ENCODE assay signal across 10 cellular contexts in the genomic region with DNA sequence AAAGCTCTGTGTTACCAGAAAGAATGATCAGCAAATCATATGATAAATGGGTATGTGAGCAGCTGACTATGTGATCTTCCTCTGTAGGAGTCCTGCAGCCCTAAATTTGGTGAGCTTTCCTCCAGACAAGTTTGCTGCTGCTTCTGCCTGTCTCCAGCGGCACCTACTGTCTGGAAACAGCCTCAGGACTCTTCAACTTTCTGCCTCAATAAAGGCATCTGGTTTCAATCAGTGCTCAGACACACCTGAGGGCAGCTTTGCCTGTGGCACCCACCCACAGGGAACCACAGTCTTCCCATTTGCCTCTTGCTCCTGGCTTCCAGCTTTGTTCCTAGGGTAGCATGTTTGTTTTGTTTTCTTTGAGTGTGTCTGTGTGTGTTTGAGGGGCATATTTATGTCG.
DNase-seq lines count a peak whose midpoint lies in the region; TF ChIP-seq lines count a peak whose summit lies in the region.
"Had no signal": no experiment of that assay in that cellular context is flagged by ENCODE, and none has a peak within 500 bp of the region (broad histone marks: within the 10 kb centered on the region; RNA-seq: fewer than 3 reads in every experiment).

No MANE protein-coding gene starts in this region.

- H3F3A ChIP-seq in PC-9 (ENCODE audit: insufficient read depth, low read depth): no peaks in the 10 kb centered on the region

- H3K9ac ChIP-seq in neuronal stem cell (ENCODE audit: low read depth, low read length, poor library complexity): no peak overlapping the region

- H2BK120ac ChIP-seq in neuronal stem cell (ENCODE audit: low read depth, low read length): no peak overlapping the region

- no CpG with 5 or more reads among the region's 2 CpGs for WGBS in neuronal stem cell (ENCODE audit: extremely low coverage in 2 of 2, insufficient read length in 2 of 2, insufficient replicate concordance in 1 of 2), 2 donors
- WGBS in stomach, 5 donors: 49 to 64% (median 56%) methylated on average over 2 of the region's 2 CpGs

- H3K4me3 ChIP-seq in neuronal stem cell (ENCODE audit: low read length in 2 of 2) (no peak overlapping the region), PC-9 (no peak overlapping the region), stomach (no peak overlapping the region)
- H3K4me3 ChIP-seq: colonic mucosa had no signal

- BruUV-seq in PC-9 (replicated peaks; lab: Mats Ljungman, UMichigan): no TSS peak

- no peaks in the 10 kb centered on the region for H3K79me1 ChIP-seq in neuronal stem cell (ENCODE audit: low read depth, low read length)

- no peak overlapping the region for H4K8ac ChIP-seq in neuronal stem cell (ENCODE audit: low read depth, low read length)

- H2AFZ ChIP-seq in neuronal stem cell (ENCODE audit: low read length) (no peak overlapping the region), PC-9 (no peak overlapping the region)

- no peaks in the 10 kb centered on the region for H3K4me1 ChIP-seq in neuronal stem cell (ENCODE audit: control insufficient read depth in 2 of 2, insufficient read depth in 1 of 2, low read depth in 1 of 2, low read length in 2 of 2)
- H3K4me1 ChIP-seq in PC-9 (replicated peaks; ENCODE audit: insufficient read depth): no peaks in the 10 kb centered on the region
- no peaks in the 10 kb centered on the region for H3K4me1 ChIP-seq in stomach
- H3K4me1 ChIP-seq: colonic mucosa had no signal

- no peaks in the 10 kb centered on the region for H3K79me2 ChIP-seq in PC-9 (ENCODE audit: low read depth)

- no peak overlapping the region for H3K23ac ChIP-seq in neuronal stem cell (ENCODE audit: low read depth, low read length, poor library complexity)

- H3K9me3 ChIP-seq in neuronal stem cell (replicated peaks in 1 of 2; ENCODE audit: control insufficient read depth in 2 of 2, insufficient read depth in 1 of 2, low read depth in 1 of 2, low read length in 2 of 2) (no peaks in the 10 kb centered on the region), PC-9 (ENCODE audit: insufficient read depth, low read depth) (no peaks in the 10 kb centered on the region), stomach (no peaks in the 10 kb centered on the region)
- H3K9me3 ChIP-seq: colonic mucosa had no signal

- H3K9me2 ChIP-seq in PC-9 (ENCODE audit: insufficient read depth): 0 out of 2 replicates have a peak, but pooled peaks cover 3% of the 10 kb centered on the region

- H2BK12ac ChIP-seq in neuronal stem cell (ENCODE audit: low read length): no peak overlapping the region

- no peak overlapping the region for H2BK15ac ChIP-seq in neuronal stem cell (ENCODE audit: low read length)

- CTCF ChIA-PET in PC-9 (lab: Charles Lee): no interaction called here

- POLR2A ChIA-PET in PC-9 (lab: Charles Lee; ENCODE audit: unreplicated experiment): interaction anchor here (0.5 kb wide), 1 partner anchor 1110 kb away, joined by 3 read pairs; no protein-coding TSS in a partner anchor

- DNase-seq in D341Med (ENCODE audit: low spot score) (peak; percentile 24), HT-29 (ENCODE audit: low spot score) (peak; percentile 5), iPS DF 19.7 (ENCODE audit: low read depth, low spot score) (peak; percentile 17), neuronal stem cell (ENCODE audit: low spot score) (no peak), HuH-7.5 (ENCODE audit: low spot score) (no peak), PC-9 (no peak), stomach (no peak)
- DNase-seq: colonic mucosa, COR-L47 had no signal

- H3K14ac ChIP-seq in neuronal stem cell (ENCODE audit: low read length): no peak overlapping the region

- intact Hi-C loops in PC-9 (cut with micrococcal nuclease; ENCODE audit: unreplicated experiment) (no loop called here), stomach (cut with DNase I; ENCODE audit: low total_unique reads) (no loop called here)

- no peak overlapping the region for H4K91ac ChIP-seq in neuronal stem cell (ENCODE audit: low read depth, low read length, poor library complexity)

- TF ChIP-seq EP300 in stomach (IDR thresholded peaks at IDR 0.05): no peak

- H2AK5ac ChIP-seq in neuronal stem cell (ENCODE audit: low read depth, low read length): no peak overlapping the region

- H3K36me3 ChIP-seq in neuronal stem cell (replicated peaks in 1 of 2; ENCODE audit: control insufficient read depth in 2 of 2, insufficient read depth in 2 of 2, low read length in 2 of 2) (no peaks in the 10 kb centered on the region), PC-9 (ENCODE audit: low read depth) (no peaks in the 10 kb centered on the region), stomach (no peaks in the 10 kb centered on the region)
- H3K36me3 ChIP-seq: colonic mucosa had no signal

- no peak overlapping the region for H3K18ac ChIP-seq in neuronal stem cell (ENCODE audit: low read length)

- no peaks in the 10 kb centered on the region for H4K20me1 ChIP-seq in PC-9 (ENCODE audit: insufficient read depth)

- H3K27ac ChIP-seq in VCaP (no peak overlapping the region), neuronal stem cell (replicated peaks; ENCODE audit: low read length) (no peak overlapping the region), PC-9 (no peak overlapping the region), stomach (no peak overlapping the region)
- H3K27ac ChIP-seq: colonic mucosa had no signal

- H3K27me3 ChIP-seq in neuronal stem cell (ENCODE audit: control insufficient read depth in 3 of 3, insufficient read depth in 3 of 3, low read depth in 1 of 3, low read length in 3 of 3): no peaks in the 10 kb centered on the region
- no peaks in the 10 kb centered on the region for H3K27me3 ChIP-seq in PC-9 (ENCODE audit: insufficient read depth, low read depth)
- H3K27me3 ChIP-seq in stomach: no peaks in the 10 kb centered on the region
- H3K27me3 ChIP-seq: colonic mucosa had no signal

- H3K4me2 ChIP-seq in neuronal stem cell (ENCODE audit: insufficient read depth, low read length, poor library complexity, severe bottlenecking): no peak overlapping the region
- no peak overlapping the region for H3K4me2 ChIP-seq in PC-9

- H3K4ac ChIP-seq in neuronal stem cell (ENCODE audit: low read length): no peak overlapping the region

- TF ChIP-seq CTCF in VCaP (conservative IDR thresholded peaks at IDR 0.05): peak; percentile 65
- no peak for TF ChIP-seq CTCF in PC-9 (conservative IDR thresholded peaks at IDR 0.05)
- no peak for TF ChIP-seq CTCF in stomach (IDR thresholded peaks at IDR 0.05)

- no peak overlapping the region for H2BK5ac ChIP-seq in neuronal stem cell (ENCODE audit: low read length)

- TF ChIP-seq POLR2A in stomach (IDR thresholded peaks at IDR 0.05): no peak

Comparison
In these comparisons a context has a peak if more than half of its experiments do, and no peak if none do; other contexts are left out.
1. DNase-seq: peak in D341Med (single experiment), HT-29 (single experiment) and iPS DF 19.7 (single experiment); none in neuronal stem cell (single experiment), HuH-7.5 (single experiment), PC-9 (0 of 2) and stomach (single experiment).